In genomic region chr4:139840773-139841172, GRCh38 we compare ENCODE assay signal across 14 cellular contexts.
"Had no signal": no experiment of that assay in that cellular context is flagged by ENCODE, and none has a peak within 500 bp of the region (broad histone marks: within the 10 kb centered on the region; RNA-seq: fewer than 3 reads in every experiment).

No MANE protein-coding gene starts in this region.

- H3K4me3 Mint-ChIP-seq: activated CD4-positive, alpha-beta T cell treated with anti-CD3 and anti-CD28 coated beads, Interleukin-2, amount 10 ng/mL, durations not matched to agents 7 days and 5 days; activated naive CD8-positive, alpha-beta T cell treated with anti-CD3 and anti-CD28 coated beads for 36 hours; mesothelial cell of epicardium had no signal

- H3K27me3 Mint-ChIP-seq: activated CD4-positive, alpha-beta T cell treated with anti-CD3 and anti-CD28 coated beads, Interleukin-2, amount 10 ng/mL, durations not matched to agents 7 days and 5 days; activated naive CD8-positive, alpha-beta T cell treated with anti-CD3 and anti-CD28 coated beads for 36 hours had no signal

- H3K4me1 Mint-ChIP-seq: activated CD4-positive, alpha-beta T cell treated with anti-CD3 and anti-CD28 coated beads, Interleukin-2, amount 10 ng/mL, durations not matched to agents 7 days and 5 days; activated naive CD8-positive, alpha-beta T cell treated with anti-CD3 and anti-CD28 coated beads for 36 hours had no signal

- H3K9me3 Mint-ChIP-seq: activated CD4-positive, alpha-beta T cell treated with anti-CD3 and anti-CD28 coated beads, Interleukin-2, amount 10 ng/mL, durations not matched to agents 7 days and 5 days; activated naive CD8-positive, alpha-beta T cell treated with anti-CD3 and anti-CD28 coated beads for 36 hours; mesothelial cell of epicardium had no signal

- DNase-seq: activated CD4-positive, alpha-beta T cell treated with anti-CD3 and anti-CD28 coated beads, Interleukin-2, amount 10 ng/mL, durations not matched to agents 7 days and 5 days; activated CD4-positive, CD25-positive, alpha-beta regulatory T cell; activated naive CD8-positive, alpha-beta T cell treated with anti-CD3 and anti-CD28 coated beads for 36 hours; cerebellar nuclear complex; effector CD8-positive, alpha-beta T cell; foreskin fibroblast; nucleus accumbens; posterior cingulate gyrus; stimulated activated CD4-positive, alpha-beta T cell treated with anti-CD3 and anti-CD28 coated beads, Interleukin-15, amount 100 ng/mL, for 24 hours; stimulated activated CD4-positive, alpha-beta T cell treated with anti-CD3 and anti-CD28 coated beads, Interleukin-4, amount 100 ng/mL, for 24 hours; stimulated activated naive CD4-positive, alpha-beta T cell; T-helper 2 cell had no signal

- H3K27ac Mint-ChIP-seq: activated CD4-positive, alpha-beta T cell treated with anti-CD3 and anti-CD28 coated beads, Interleukin-2, amount 10 ng/mL, durations not matched to agents 7 days and 5 days; activated naive CD8-positive, alpha-beta T cell treated with anti-CD3 and anti-CD28 coated beads for 36 hours had no signal

- H3K4me3 ChIP-seq: lung had no signal

- H3K36me3 Mint-ChIP-seq: activated naive CD8-positive, alpha-beta T cell treated with anti-CD3 and anti-CD28 coated beads for 36 hours; mesothelial cell of epicardium had no signal
